In genomic region chr7:27139335-27140107, GRCh38 we compare ENCODE assay signal across 16 cellular contexts. TPM values are rescaled to one million over a fixed set of nuclear protein-coding genes. Genes with fewer than 3 reads are reported as not detected.
A peak's percentile ranks its signal among the peaks of the same experiment; 100 is the strongest.
DNase-seq lines count a peak whose midpoint lies in the region; ATAC-seq, FAIRE-seq and TF ChIP-seq lines count a peak whose summit lies in the region.
"Had no signal": no experiment of that assay in that cellular context is flagged by ENCODE, and none has a peak within 500 bp of the region (broad histone marks: within the 10 kb centered on the region; RNA-seq: fewer than 3 reads in every experiment).

No MANE protein-coding gene starts in this region.

- H3K4ac ChIP-seq in H1 (replicated peaks; ENCODE audit: insufficient read length, low read depth, low read length) = no peak overlapping the region

- peaks cover 4% of the 10 kb centered on the region for H3K4me1 Mint-ChIP-seq in stimulated activated memory B cell treated with anti-CD40 and anti-IgM and Interleukin-4, amounts not matched to agents 10 μg/mL and 1 μg/mL and 100 μg/mL, for 72 hours

- H2BK12ac ChIP-seq in H1 (ENCODE audit: low read depth, low read length) = no peak overlapping the region

- H3K14ac ChIP-seq in H1 (ENCODE audit: insufficient read length) = no peak overlapping the region

- POLR2A ChIA-PET in H1 (lab: Charles Lee; ENCODE audit: partially characterized antibody) = no interaction called here

- CTCF ChIA-PET in H1 (lab: Charles Lee; ENCODE audit: partially characterized antibody) = interaction anchor here (0.9 to 12.5 kb wide), 8 partner anchors 11 to 1245 kb away, joined by 3 to 123 read pairs (median 7); partner anchors contain the start of gene HOXA1

- TF ChIP-seq POLR2A in H1 (IDR thresholded peaks at IDR 0.05; ENCODE audit: control extremely low read depth in 1 of 2, low read depth in 2 of 2, low read length in 2 of 2) = no peak

- no peak overlapping the region for H2BK5ac ChIP-seq in H1 (ENCODE audit: low read depth, low read length)

- no peak overlapping the region for H2BK20ac ChIP-seq in H1 (ENCODE audit: low read length)

- no peak overlapping the region for H3K9ac ChIP-seq in H1 (replicated peaks in 1 of 4; ENCODE audit: extremely low read depth in 1 of 4, low read depth in 3 of 4, low read length in 3 of 4)
- H3K9ac ChIP-seq: KMS-11 had no signal

- peaks cover 17 to 22% of the 10 kb centered on the region in 2 experiments for H4K20me1 ChIP-seq in H1 (replicated peaks in 1 of 2; ENCODE audit: control insufficient read depth in 1 of 2, insufficient read depth in 2 of 2, low read length in 2 of 2)

- H2AK5ac ChIP-seq in H1 (ENCODE audit: low read depth, low read length) = no peak overlapping the region

- H3K9me3 ChIP-seq in MG63 = no peaks in the 10 kb centered on the region
- H3K9me3 ChIP-seq in H1 (ENCODE audit: insufficient read depth in 2 of 2, low read depth in 1 of 2, low read length in 1 of 2) = no peaks in the 10 kb centered on the region
- H3K9me3 ChIP-seq in mesodermal cell (ENCODE audit: control insufficient read depth, low read length) = no peaks in the 10 kb centered on the region

- H3K4me3 Mint-ChIP-seq in stimulated activated memory B cell treated with anti-CD40 and anti-IgM and Interleukin-4, amounts not matched to agents 10 μg/mL and 1 μg/mL and 100 μg/mL, for 72 hours = no peak overlapping the region

- no peak overlapping the region for H4K5ac ChIP-seq in H1 (ENCODE audit: insufficient read length, low read depth, low read length)

- H4K8ac ChIP-seq in H1 (ENCODE audit: extremely low read depth, insufficient read depth, low read length) = 0 out of 2 replicates have a peak overlapping the region, but pooled peaks have one; percentile 7

- H3K56ac ChIP-seq in H1 (replicated peaks; ENCODE audit: insufficient read length, low read depth, low read length) = no peak overlapping the region

- 2% methylated on average over 45 of the region's 53 CpGs; no CpG with 5 or more reads in 1 of the 2 experiments for WGBS in H1 (ENCODE audit: extremely low coverage in 1 of 2, insufficient coverage in 1 of 2, insufficient read length in 1 of 2, insufficient replicate concordance in 2 of 2, low coverage in 1 of 2, low lambda C conversion rate in 2 of 2, missing lambda C conversion rate in 1 of 2), 2 experiments
- 1% methylated on average over 46 to 51 of the region's 53 CpGs for WGBS in mesodermal cell (ENCODE audit: insufficient coverage in 2 of 2), 2 experiments

- peaks cover 9% of the 10 kb centered on the region for H3K23me2 ChIP-seq in H1 (ENCODE audit: low read depth, low read length)

- H3K4me3 ChIP-seq in MG63 = peak overlapping the region; percentile 40
- peak overlapping the region in 1 of 4 experiments; percentile 47; a peak in 2 of 8 replicates for H3K4me3 ChIP-seq in H1 (ENCODE audit: extremely low read depth in 1 of 4, insufficient read depth in 2 of 4, low read depth in 3 of 4, low read length in 4 of 4)
- H3K4me3 ChIP-seq in mesodermal cell (ENCODE audit: extremely low read depth, insufficient read depth, low read length, poor library complexity, severe bottlenecking) = peak overlapping the region; percentile 6

- no peak for TF ChIP-seq RAD21 in H1 (IDR thresholded peaks at IDR 0.05 in 1 of 2, conservative IDR thresholded peaks at IDR 0.05 in 1 of 2; ENCODE audit: low read depth in 2 of 2, low read length in 2 of 2)

- H2BK15ac ChIP-seq in H1 (ENCODE audit: low read length) = no peak overlapping the region

- no peaks in the 10 kb centered on the region for H3K9me3 Mint-ChIP-seq in stimulated activated memory B cell treated with anti-CD40 and anti-IgM and Interleukin-4, amounts not matched to agents 10 μg/mL and 1 μg/mL and 100 μg/mL, for 72 hours

- no peaks in the 10 kb centered on the region for H3K36me3 Mint-ChIP-seq in stimulated activated memory B cell treated with anti-CD40 and anti-IgM and Interleukin-4, amounts not matched to agents 10 μg/mL and 1 μg/mL and 100 μg/mL, for 72 hours

- H3K4me2 ChIP-seq in H1 (ENCODE audit: insufficient read depth in 1 of 2, low read depth in 2 of 2, low read length in 2 of 2) = peak overlapping the region in 1 of 2 experiments; percentile 44; a peak in 2 of 4 replicates
- H3K4me2 ChIP-seq: KMS-11 had no signal

- FAIRE-seq in H1 (lab: Jason Lieb, UNC) (no peak), D721Med (lab: Jason Lieb, UNC) (no peak)

- no peak for TF ChIP-seq EP300 in H1 (IDR thresholded peaks at IDR 0.05; ENCODE audit: borderline replicate concordance in 1 of 2, low read depth in 2 of 2, low read length in 2 of 2)

- no peak for TF ChIP-seq CTCF in H1 (IDR thresholded peaks at IDR 0.05; ENCODE audit: control extremely low read depth in 1 of 3, insufficient read depth in 1 of 3, low read depth in 1 of 3, low read length in 3 of 3)
- no peak for TF ChIP-seq CTCF in D721Med (IDR thresholded peaks at IDR 0.05; ENCODE audit: insufficient read depth, missing control alignments)

- peaks cover 0 to 6% (median 3%) of the 10 kb centered on the region in 4 experiments; a peak in 4 of 7 replicates for H3K4me1 ChIP-seq in H1 (replicated peaks in 1 of 4; ENCODE audit: control insufficient read depth in 3 of 4, insufficient read depth in 4 of 4, low read length in 3 of 4)
- H3K4me1 ChIP-seq in mesodermal cell (ENCODE audit: control insufficient read depth, insufficient read depth, low read length, poor library complexity, severe bottlenecking) = peaks cover 7% of the 10 kb centered on the region

- no peak overlapping the region for H3K27ac Mint-ChIP-seq in stimulated activated memory B cell treated with anti-CD40 and anti-IgM and Interleukin-4, amounts not matched to agents 10 μg/mL and 1 μg/mL and 100 μg/mL, for 72 hours

- peak; percentile 40 for ATAC-seq in stimulated activated memory B cell treated with anti-CD40 and anti-IgM and Interleukin-4, amounts not matched to agents 10 μg/mL and 1 μg/mL and 100 μg/mL, for 72 hours
- ATAC-seq in HG02642 (IDR thresholded peaks at IDR 0.05; ENCODE audit: poor library complexity, unreplicated experiment) = no peak
- ATAC-seq in HG03378 (IDR thresholded peaks at IDR 0.05; ENCODE audit: unreplicated experiment) = no peak

- H3K79me1 ChIP-seq in H1 (ENCODE audit: low read depth, low read length) = no peaks in the 10 kb centered on the region

- peaks cover 69% of the 10 kb centered on the region for H3K27me3 Mint-ChIP-seq in stimulated activated memory B cell treated with anti-CD40 and anti-IgM and Interleukin-4, amounts not matched to agents 10 μg/mL and 1 μg/mL and 100 μg/mL, for 72 hours

- DNase-seq in MG63 (peak; percentile 60), H1 (ENCODE audit: low read depth in 1 of 2, low spot score in 2 of 2) (peak in 1 of 2 experiments; percentile 72), D721Med (ENCODE audit: insufficient read length, low spot score) (no peak)
- no peak for DNase-seq in activated effector memory CD4-positive, alpha-beta T cell treated with Interleukin-2 at 50 U/mL for 16 hours
- DNase-seq: effector CD8-positive, alpha-beta T cell; hippocampal formation; NCI-H2081 treated with DMSO at 0.1 percent for 48 hours; T-helper 9 cell had no signal

- H3K36me3 ChIP-seq in MG63 (peaks cover 13% of the 10 kb centered on the region), H1 (ENCODE audit: control insufficient read depth in 2 of 4, insufficient read depth in 4 of 4, low read length in 3 of 4) (peaks cover 0 to 6% (median 0%) of the 10 kb centered on the region in 4 experiments; a peak in 1 of 8 replicates), mesodermal cell (ENCODE audit: control insufficient read depth, insufficient read depth, low read length) (no peaks in the 10 kb centered on the region)

- no peak overlapping the region for H3K23ac ChIP-seq in H1 (ENCODE audit: insufficient read length)

- no peaks in the 10 kb centered on the region for H3K27me3 ChIP-seq in MG63
- H3K27me3 ChIP-seq in H1 (replicated peaks in 1 of 4; ENCODE audit: control insufficient read depth in 3 of 4, extremely low read depth in 1 of 4, insufficient read depth in 3 of 4, low read length in 3 of 4) = peaks cover 97 to 100% (median 99%) of the 10 kb centered on the region in 4 experiments

- H2AFZ ChIP-seq in H1 (ENCODE audit: low read length) = no peak overlapping the region

- no peak overlapping the region for H3K18ac ChIP-seq in H1 (ENCODE audit: extremely low read depth, low read length)

- H2BK120ac ChIP-seq in H1 (replicated peaks; ENCODE audit: low read depth, low read length) = no peak overlapping the region

- H4K91ac ChIP-seq in H1 (replicated peaks; ENCODE audit: insufficient read length, low read length) = no peak overlapping the region

- H3K79me2 ChIP-seq in H1 (ENCODE audit: control insufficient read depth in 1 of 2, insufficient read depth in 2 of 2, low read length in 2 of 2) = no peaks in the 10 kb centered on the region

- H3K27ac ChIP-seq in H1 (ENCODE audit: low read depth, low read length) (no peak overlapping the region), mesodermal cell (ENCODE audit: low read depth, low read length, severe bottlenecking) (peak overlapping the region; percentile 58)
- H3K27ac ChIP-seq: C4-2B, KMS-11 had no signal

RNA-seq across cellular contexts. Expression of gene HOXA5, which starts 4.0 kb away (rescaled TPM):
- 1.7 and 2.7 TPM in 2 replicates for total RNA-seq in MG63 (2014; rRNA removed; shearing (Covaris generic); ENCODE audit: low replicate concordance)
- not detected in 2 replicates for total RNA-seq in H1 (2021; fragmentation: NEBNext Ultra II Directional; extraction: Animal tissue kit (Norgen Biotek cat#: 25700))
- not detected in 2 replicates for polyA plus RNA-seq in H1 (2011; rRNA removed)
- polyA plus RNA-seq in H1 (2011; cell fraction: cytosol; rRNA removed) = not detected
- polyA plus RNA-seq in H1 (2011; cell fraction: nucleus; rRNA removed) = not detected
- polyA plus RNA-seq in H1 (2012, experiment 1 of 2) = not detected in 4 replicates
- not detected for polyA plus RNA-seq in H1 (2012, experiment 2 of 2)
- not detected for polyA plus RNA-seq in H1 (2013, experiment 1 of 2)
- not detected for polyA plus RNA-seq in H1 (2013, experiment 2 of 2)
- not detected in 2 replicates for polyA minus RNA-seq in H1 (2011; rRNA and poly(A)+ RNA removed)
- polyA minus RNA-seq in H1 (2011; cell fraction: cytosol; rRNA and poly(A)+ RNA removed) = not detected
- polyA minus RNA-seq in H1 (2011; cell fraction: nucleus; rRNA and poly(A)+ RNA removed) = not detected
- 5.5 TPM for polyA plus RNA-seq in mesodermal cell (2013, experiment 1 of 2)
- polyA plus RNA-seq in mesodermal cell (2013, experiment 2 of 2) = 4.9 TPM

RNA-seq across cellular contexts. Expression of gene HOXA6, which starts 8.1 kb away (rescaled TPM):
- total RNA-seq in MG63 (2014; rRNA removed; shearing (Covaris generic); ENCODE audit: low replicate concordance) = 0.82 and 5.1 TPM in 2 replicates
- total RNA-seq in H1 (2021; fragmentation: NEBNext Ultra II Directional; extraction: Animal tissue kit (Norgen Biotek cat#: 25700)) = not detected in 2 replicates
- polyA plus RNA-seq in H1 (2011; rRNA removed) = not detected in 2 replicates
- not detected for polyA plus RNA-seq in H1 (2011; cell fraction: cytosol; rRNA removed)
- polyA plus RNA-seq in H1 (2011; cell fraction: nucleus; rRNA removed) = not detected
- polyA plus RNA-seq in H1 (2012, experiment 1 of 2) = not detected in 4 replicates
- polyA plus RNA-seq in H1 (2012, experiment 2 of 2) = not detected
- polyA plus RNA-seq in H1 (2013, experiment 1 of 2) = not detected
- not detected for polyA plus RNA-seq in H1 (2013, experiment 2 of 2)
- polyA minus RNA-seq in H1 (2011; rRNA and poly(A)+ RNA removed) = not detected in 2 replicates
- polyA minus RNA-seq in H1 (2011; cell fraction: cytosol; rRNA and poly(A)+ RNA removed) = not detected
- not detected for polyA minus RNA-seq in H1 (2011; cell fraction: nucleus; rRNA and poly(A)+ RNA removed)
- 4.2 TPM for polyA plus RNA-seq in mesodermal cell (2013, experiment 1 of 2)
- 2.2 TPM for polyA plus RNA-seq in mesodermal cell (2013, experiment 2 of 2)

RNA-seq across cellular contexts. Expression of gene HOXA4, which starts 9.0 kb away (rescaled TPM):
- 1.5 TPM in 1 of 2 replicates, not detected in the other for total RNA-seq in MG63 (2014; rRNA removed; shearing (Covaris generic); ENCODE audit: low replicate concordance)
- total RNA-seq in H1 (2021; fragmentation: NEBNext Ultra II Directional; extraction: Animal tissue kit (Norgen Biotek cat#: 25700)) = not detected in 2 replicates
- polyA plus RNA-seq in H1 (2011; rRNA removed) = not detected in 2 replicates
- polyA plus RNA-seq in H1 (2011; cell fraction: cytosol; rRNA removed) = not detected
- polyA plus RNA-seq in H1 (2011; cell fraction: nucleus; rRNA removed) = not detected
- not detected in 4 replicates for polyA plus RNA-seq in H1 (2012, experiment 1 of 2)
- not detected for polyA plus RNA-seq in H1 (2012, experiment 2 of 2)
- polyA plus RNA-seq in H1 (2013, experiment 1 of 2) = not detected
- polyA plus RNA-seq in H1 (2013, experiment 2 of 2) = not detected
- polyA minus RNA-seq in H1 (2011; rRNA and poly(A)+ RNA removed) = not detected in 2 replicates
- polyA minus RNA-seq in H1 (2011; cell fraction: cytosol; rRNA and poly(A)+ RNA removed) = not detected
- polyA minus RNA-seq in H1 (2011; cell fraction: nucleus; rRNA and poly(A)+ RNA removed) = not detected
- 2.1 TPM for polyA plus RNA-seq in mesodermal cell (2013, experiment 1 of 2)
- polyA plus RNA-seq in mesodermal cell (2013, experiment 2 of 2) = 2.3 TPM
- total RNA-seq: G401 had no signal

RNA-seq across cellular contexts. Expression of gene HOXA3, which starts 12.9 kb away (rescaled TPM):
- 4.3 TPM in 1 of 2 replicates, not detected in the other for total RNA-seq in MG63 (2014; rRNA removed; shearing (Covaris generic); ENCODE audit: low replicate concordance)
- total RNA-seq in H1 (2021; fragmentation: NEBNext Ultra II Directional; extraction: Animal tissue kit (Norgen Biotek cat#: 25700)) = not detected in 2 replicates
- not detected in 2 replicates for polyA plus RNA-seq in H1 (2011; rRNA removed)
- not detected for polyA plus RNA-seq in H1 (2011; cell fraction: cytosol; rRNA removed)
- not detected for polyA plus RNA-seq in H1 (2011; cell fraction: nucleus; rRNA removed)
- polyA plus RNA-seq in H1 (2012, experiment 1 of 2) = not detected in 4 replicates
- not detected for polyA plus RNA-seq in H1 (2012, experiment 2 of 2)
- polyA plus RNA-seq in H1 (2013, experiment 1 of 2) = not detected
- polyA plus RNA-seq in H1 (2013, experiment 2 of 2) = not detected
- not detected in 2 replicates for polyA minus RNA-seq in H1 (2011; rRNA and poly(A)+ RNA removed)
- polyA minus RNA-seq in H1 (2011; cell fraction: cytosol; rRNA and poly(A)+ RNA removed) = not detected
- not detected for polyA minus RNA-seq in H1 (2011; cell fraction: nucleus; rRNA and poly(A)+ RNA removed)
- polyA plus RNA-seq in mesodermal cell (2013, experiment 1 of 2) = 7.0 TPM
- 5.9 TPM for polyA plus RNA-seq in mesodermal cell (2013, experiment 2 of 2)

RNA-seq across cellular contexts. Expression of gene HOXA7, which starts 17.0 kb away (rescaled TPM):
- total RNA-seq in MG63 (2014; rRNA removed; shearing (Covaris generic); ENCODE audit: low replicate concordance) = 0.95 and 1.7 TPM in 2 replicates
- not detected in 2 replicates for total RNA-seq in H1 (2021; fragmentation: NEBNext Ultra II Directional; extraction: Animal tissue kit (Norgen Biotek cat#: 25700))
- polyA plus RNA-seq in H1 (2011; rRNA removed) = 0.03 TPM in 1 of 2 replicates, not detected in the other
- polyA plus RNA-seq in H1 (2011; cell fraction: cytosol; rRNA removed) = not detected
- not detected for polyA plus RNA-seq in H1 (2011; cell fraction: nucleus; rRNA removed)
- polyA plus RNA-seq in H1 (2012, experiment 1 of 2) = not detected in 4 replicates
- polyA plus RNA-seq in H1 (2012, experiment 2 of 2) = not detected
- polyA plus RNA-seq in H1 (2013, experiment 1 of 2) = 0.02 TPM
- 0.02 TPM for polyA plus RNA-seq in H1 (2013, experiment 2 of 2)
- not detected in 2 replicates for polyA minus RNA-seq in H1 (2011; rRNA and poly(A)+ RNA removed)
- polyA minus RNA-seq in H1 (2011; cell fraction: cytosol; rRNA and poly(A)+ RNA removed) = not detected
- polyA minus RNA-seq in H1 (2011; cell fraction: nucleus; rRNA and poly(A)+ RNA removed) = not detected
- 2.8 TPM for polyA plus RNA-seq in mesodermal cell (2013, experiment 1 of 2)
- 3.2 TPM for polyA plus RNA-seq in mesodermal cell (2013, experiment 2 of 2)
- total RNA-seq: mucosa of gallbladder had no signal
